Comparison of ENCODE assay signal across 9 cellular contexts in genomic region chr7:8442814-8443304, GRCh38. TPM values are rescaled to one million over a fixed set of nuclear protein-coding genes. Genes with fewer than 3 reads are reported as not detected.
DNase-seq lines count a peak whose midpoint lies in the region; ATAC-seq and TF ChIP-seq lines count a peak whose summit lies in the region.
"Had no signal": no experiment of that assay in that cellular context is flagged by ENCODE, and none has a peak within 500 bp of the region (broad histone marks: within the 10 kb centered on the region; RNA-seq: fewer than 3 reads in every experiment).

No MANE protein-coding gene starts in this region.

- no peak overlapping the region for H3K27ac Mint-ChIP-seq in osteocyte (ENCODE audit: unreplicated experiment)

- H3K36me3 ChIP-seq in esophagus squamous epithelium: no peaks in the 10 kb centered on the region

- peak overlapping the region; percentile 64 for H3K4me3 Mint-ChIP-seq in osteocyte (ENCODE audit: unreplicated experiment)

- intact Hi-C loops in esophagus squamous epithelium (cut with DNase I): no loop called here

- TF ChIP-seq CTCF in fibroblast of villous mesenchyme (IDR thresholded peaks at IDR 0.05; ENCODE audit: insufficient read depth, low read depth, low read length): no peak
- no peak for TF ChIP-seq CTCF in osteocyte (IDR thresholded peaks at IDR 0.05)
- TF ChIP-seq CTCF in esophagus squamous epithelium (IDR thresholded peaks at IDR 0.05): no peak

- no peak for TF ChIP-seq POLR2A in esophagus squamous epithelium (IDR thresholded peaks at IDR 0.05)

- 16 to 24% methylated on average over 16 to 18 of the region's 40 CpGs for WGBS in esophagus squamous epithelium, 2 donors

- H3K4me1 Mint-ChIP-seq in osteocyte (ENCODE audit: unreplicated experiment): peaks cover 16% of the 10 kb centered on the region

- peaks cover 7 to 83% (median 37%) of the 10 kb centered on the region in 4 donors for H3K27me3 ChIP-seq in esophagus squamous epithelium

- H3K27me3 Mint-ChIP-seq in osteocyte (ENCODE audit: unreplicated experiment): peaks cover 68% of the 10 kb centered on the region

- peaks cover 0 to 13% (median 10%) of the 10 kb centered on the region in 3 donors for H3K9me3 ChIP-seq in esophagus squamous epithelium

- peak; percentile 57 for ATAC-seq in HG03025 (IDR thresholded peaks at IDR 0.05; ENCODE audit: low FRiP score, unreplicated experiment)
- no peak for ATAC-seq in HG02973 (IDR thresholded peaks at IDR 0.05; ENCODE audit: unreplicated experiment)

- H3K27ac ChIP-seq in esophagus squamous epithelium: no peak overlapping the region

- DNase-seq in COLO829 (ENCODE audit: low spot score): peak; percentile 30
- DNase-seq in activated CD4-positive, alpha-beta T cell treated with anti-CD3 and anti-CD28 coated beads, Interleukin-2, amount 50 U/mL, for 1 hour: peak; percentile 34
- DNase-seq in fibroblast of villous mesenchyme (ENCODE audit: low read depth): peak; percentile 6
- peak; percentile 90 for DNase-seq in osteocyte (ENCODE audit: extremely low spot score, unreplicated experiment)
- no peak for DNase-seq in NCI-H69 (lab: John Stamatoyannopoulos, UW)
- DNase-seq in esophagus squamous epithelium (lab: John Stamatoyannopoulos, UW): no peak

- H3K4me3 ChIP-seq in fibroblast of villous mesenchyme (ENCODE audit: low read depth, low read length): no peak overlapping the region
- peak overlapping the region in 1 of 4 donors; percentile 39 for H3K4me3 ChIP-seq in esophagus squamous epithelium

- H3K36me3 Mint-ChIP-seq in osteocyte (ENCODE audit: unreplicated experiment): no peaks in the 10 kb centered on the region

- peaks cover 0 to 22% (median 0%) of the 10 kb centered on the region in 3 donors for H3K4me1 ChIP-seq in esophagus squamous epithelium

- no peaks in the 10 kb centered on the region for H3K9me3 Mint-ChIP-seq in osteocyte (ENCODE audit: unreplicated experiment)

RNA-seq across cellular contexts. Expression of gene NXPH1, which starts 9.4 kb away (rescaled TPM):
- total RNA-seq in fibroblast of villous mesenchyme (not detected in 2 replicates), osteocyte (not detected in 2 replicates), esophagus squamous epithelium (not detected)
- total RNA-seq: subcutaneous adipose tissue had no signal

Comparison
In these comparisons a context has a peak if more than half of its experiments do, and no peak if none do; other contexts are left out.
1. DNase-seq: peak in COLO829 (single experiment), activated CD4-positive, alpha-beta T cell treated with anti-CD3 and anti-CD28 coated beads, Interleukin-2, amount 50 U/mL, for 1 hour (single experiment), fibroblast of villous mesenchyme (single experiment) and osteocyte (single experiment); none in NCI-H69 (single experiment) and esophagus squamous epithelium (single experiment).